In genomic region chr11:122343247-122343646, GRCh38 we compare ENCODE assay signal across 1 cellular context.
TF ChIP-seq lines count a peak whose summit lies in the region.

No MANE protein-coding gene starts in this region.

TF ChIP-seq in HepG2, 621 proteins besides CTCF, POLR2A, EP300 and RAD21:
- no peak for TF ChIP-seq ZFYVE20 (CRISPR knock-in tag; IDR thresholded peaks at IDR 0.05; ENCODE audit: borderline replicate concordance, low read depth)
- no peak for TF ChIP-seq ZNF850 (CRISPR knock-in tag; conservative IDR thresholded peaks at IDR 0.05)
- no peak for TF ChIP-seq ZSCAN20 (CRISPR knock-in tag; IDR thresholded peaks at IDR 0.05; ENCODE audit: borderline replicate concordance)
- TF ChIP-seq ZBTB7A (CRISPR knock-in tag; IDR thresholded peaks at IDR 0.05), result no peak
- TF ChIP-seq MLX (CRISPR knock-in tag; IDR thresholded peaks at IDR 0.05), result no peak
- TF ChIP-seq CENPT (CRISPR knock-in tag; IDR thresholded peaks at IDR 0.05; ENCODE audit: low read depth), result no peak
- no peak for TF ChIP-seq ZNF512 (CRISPR knock-in tag; IDR thresholded peaks at IDR 0.05)
- no peak for TF ChIP-seq HMGA1 (CRISPR knock-in tag; conservative IDR thresholded peaks at IDR 0.05)
- no peak for TF ChIP-seq CERS6 (CRISPR knock-in tag; IDR thresholded peaks at IDR 0.05)
- TF ChIP-seq ZNF24 (IDR thresholded peaks at IDR 0.05), result no peak
- TF ChIP-seq E2F1 (CRISPR knock-in tag; IDR thresholded peaks at IDR 0.05), result no peak
- no peak for TF ChIP-seq KMT2B (CRISPR knock-in tag; IDR thresholded peaks at IDR 0.05)
- TF ChIP-seq KLF12 (CRISPR knock-in tag; IDR thresholded peaks at IDR 0.05; ENCODE audit: borderline replicate concordance), result no peak
